ENCODE assay signal across 20 cellular contexts in genomic region chr2:62084823-62085222, GRCh38.
"Had no signal": no experiment of that assay in that cellular context is flagged by ENCODE, and none has a peak within 500 bp of the region (broad histone marks: within the 10 kb centered on the region; RNA-seq: fewer than 3 reads in every experiment).

No MANE protein-coding gene starts in this region.

- H3K4me1 ChIP-seq: left lung, lower lobe of right lung, pancreas, psoas muscle, uterus had no signal

- H3K27me3 ChIP-seq: esophagus muscularis mucosa, left lung, pancreas, sigmoid colon, uterus had no signal

- DNase-seq: activated CD4-positive, alpha-beta T cell treated with anti-CD3 and anti-CD28 coated beads for 36 hours; activated CD4-positive, CD25-positive, alpha-beta regulatory T cell; activated CD8-positive, alpha-beta memory T cell treated with anti-CD3 and anti-CD28 coated beads, Interleukin-2, amount 10 ng/mL, durations not matched to agents 7 days and 5 days; activated CD8-positive, alpha-beta T cell treated with anti-CD3 and anti-CD28 coated beads, Interleukin-2, amount 10 ng/mL, durations not matched to agents 7 days and 5 days; activated T-cell treated with anti-CD3 and anti-CD28 coated beads, Interleukin-2, amount 50 U/mL, for 48 hours; effector CD4-positive, alpha-beta T cell; left lung; lower lobe of right lung; mesenchymal stem cell; naive thymus-derived CD8-positive, alpha-beta T cell; nucleus accumbens; pancreas; psoas muscle; sigmoid colon; small intestine; stimulated activated CD4-positive, alpha-beta T cell treated with anti-CD3 and anti-CD28 coated beads, Interleukin-4, amount 100 ng/mL, for 24 hours; trophoblast cell; uterus had no signal

- H3K27ac ChIP-seq: esophagus muscularis mucosa, left lung, lower lobe of right lung, pancreas, psoas muscle, sigmoid colon, thoracic aorta, uterus had no signal

- H3K9me3 ChIP-seq: esophagus muscularis mucosa, left lung, lower lobe of right lung, pancreas, psoas muscle, sigmoid colon, thoracic aorta, uterus had no signal

- H3K4me3 ChIP-seq: esophagus muscularis mucosa, left lung, lower lobe of right lung, pancreas, psoas muscle, sigmoid colon, thoracic aorta, uterus had no signal

- H3K36me3 ChIP-seq: esophagus muscularis mucosa, left lung, lower lobe of right lung, pancreas, sigmoid colon, thoracic aorta, uterus had no signal
